8 cellular contexts compared by ENCODE assay signal in genomic region chr2:105454801-105455485, GRCh38. TPM values are rescaled to one million over a fixed set of nuclear protein-coding genes. Genes with fewer than 3 reads are reported as not detected.
DNase-seq lines count a peak whose midpoint lies in the region; ATAC-seq, FAIRE-seq and TF ChIP-seq lines count a peak whose summit lies in the region.

No MANE protein-coding gene starts in this region.

- H3K4me2 ChIP-seq in PC-3 (ENCODE audit: low read length), result peak overlapping the region; percentile 76

- CTCF ChIA-PET in PC-3 (lab: Charles Lee), result no interaction called here

- H3K9me2 ChIP-seq in PC-3 (replicated peaks; ENCODE audit: low read length), result no peaks in the 10 kb centered on the region

- no peak for TF ChIP-seq POLR2A in spleen (IDR thresholded peaks at IDR 0.05)

- peaks cover 8% of the 10 kb centered on the region for H3K27me3 Mint-ChIP-seq in activated T-cell treated with anti-CD3 and anti-CD28 coated beads, Interleukin-2, amount 50 U/mL, for 72 hours (ENCODE audit: low read depth)

- H3K9me3 Mint-ChIP-seq in activated T-cell treated with anti-CD3 and anti-CD28 coated beads, Interleukin-2, amount 50 U/mL, for 72 hours, result no peaks in the 10 kb centered on the region

- H2AFZ ChIP-seq in PC-3 (ENCODE audit: low read length), result 0 out of 2 replicates have a peak overlapping the region, but pooled peaks have one; percentile 15

- no peaks in the 10 kb centered on the region for H3F3A ChIP-seq in PC-3 (ENCODE audit: low read length, unreplicated experiment)

- H3K36me3 ChIP-seq in PC-3 (ENCODE audit: low read depth, low read length) (no peaks in the 10 kb centered on the region), esophagus (ENCODE audit: control insufficient read depth in 2 of 2, insufficient read depth in 2 of 2, low read length in 1 of 2) (no peaks in the 10 kb centered on the region), pancreas (no peaks in the 10 kb centered on the region), spleen (no peaks in the 10 kb centered on the region)

- 30 to 44% methylated on average over 6 of the region's 6 CpGs for WGBS in esophagus, 2 donors
- 48 to 59% methylated on average over 6 of the region's 6 CpGs for WGBS in pancreas, 2 donors
- 57 to 69% (median 65%) methylated on average over 6 of the region's 6 CpGs for WGBS in spleen, 5 donors

- no peaks in the 10 kb centered on the region for H3K9me3 ChIP-seq in PC-3 (ENCODE audit: low read length)
- H3K9me3 ChIP-seq in esophagus (ENCODE audit: control insufficient read depth in 2 of 2, insufficient read depth in 1 of 2, low read depth in 1 of 2, low read length in 1 of 2), result no peaks in the 10 kb centered on the region
- no peaks in the 10 kb centered on the region for H3K9me3 ChIP-seq in pancreas
- H3K9me3 ChIP-seq in spleen, result no peaks in the 10 kb centered on the region

- H3K27ac ChIP-seq in PC-3 (ENCODE audit: low read length) (peak overlapping the region; percentile 96), esophagus (ENCODE audit: low read depth in 2 of 2, low read length in 1 of 2) (peak overlapping the region; percentile 51 to 80), pancreas (peak overlapping the region in 1 of 4 donors; percentile 30), spleen (no peak overlapping the region)

- no peaks in the 10 kb centered on the region for H3K36me3 Mint-ChIP-seq in activated T-cell treated with anti-CD3 and anti-CD28 coated beads, Interleukin-2, amount 50 U/mL, for 72 hours (ENCODE audit: insufficient read depth in 2 of 2)

- H3K27ac Mint-ChIP-seq in activated T-cell treated with anti-CD3 and anti-CD28 coated beads, Interleukin-2, amount 50 U/mL, for 72 hours, result no peak overlapping the region

- H3K4me1 Mint-ChIP-seq in activated T-cell treated with anti-CD3 and anti-CD28 coated beads, Interleukin-2, amount 50 U/mL, for 72 hours (ENCODE audit: low read depth), result peaks cover 12% of the 10 kb centered on the region

- no peak overlapping the region for H3K4me3 Mint-ChIP-seq in activated T-cell treated with anti-CD3 and anti-CD28 coated beads, Interleukin-2, amount 50 U/mL, for 72 hours

- peak overlapping the region; percentile 76 for H3K9ac ChIP-seq in PC-3 (ENCODE audit: low read length)

- DNase-seq in activated T-cell treated with anti-CD3 and anti-CD28 coated beads, Interleukin-2, amount 50 U/mL, for 72 hours, result no peak
- DNase-seq in activated T-cell treated with anti-CD3 and anti-CD28 coated beads for 4 hours (no peak), PC-3 (peak; percentile 94), pancreas (no peak), NCI-H524 treated with DMSO at 0.1 percent for 48 hours (lab: John Stamatoyannopoulos, UW) (no peak), spleen (no peak), medulla oblongata (ENCODE audit: extremely low spot score) (no peak)

- BruUV-seq in PC-3 (replicated peaks; lab: Mats Ljungman, UMichigan), result TSS peak; percentile 93

- peak; percentile 64 to 82 for ATAC-seq in activated T-cell treated with anti-CD3 and anti-CD28 coated beads, Interleukin-2, amount 50 U/mL, for 72 hours (replicated peaks in 1 of 2)
- ATAC-seq in PC-3 (peak; percentile 70), pancreas (peak; percentile 61 to 86 (median 76))

- H4K20me1 ChIP-seq in PC-3 (ENCODE audit: low read length), result no peaks in the 10 kb centered on the region

- intact Hi-C loops in PC-3 (cut with micrococcal nuclease) (loop anchor here (1.0 to 2.0 kb wide), 5 partner anchors 38 to 66 kb away; no protein-coding TSS in a partner anchor), pancreas (cut with DNase I) (no loop called here), spleen (cut with DNase I; ENCODE audit: low total_unique reads) (no loop called here)

- no peak for FAIRE-seq in pancreas (lab: Jason Lieb, UNC)

- peak overlapping the region; percentile 28; the same call in 1 of the 2 replicates for H3K4me3 ChIP-seq in PC-3 (ENCODE audit: low read length)
- no peak overlapping the region for H3K4me3 ChIP-seq in esophagus (ENCODE audit: low read depth in 1 of 2, low read length in 2 of 2)
- H3K4me3 ChIP-seq in pancreas, result no peak overlapping the region
- no peak overlapping the region for H3K4me3 ChIP-seq in spleen

- H3K27me3 ChIP-seq in PC-3 (ENCODE audit: low read length) (no peaks in the 10 kb centered on the region), esophagus (ENCODE audit: control insufficient read depth in 1 of 2, insufficient read depth in 2 of 2, low read length in 2 of 2) (no peaks in the 10 kb centered on the region), pancreas (no peaks in the 10 kb centered on the region), spleen (replicated peaks in 1 of 7) (peaks cover 0 to 4% (median 0%) of the 10 kb centered on the region in 7 donors)

- no peaks in the 10 kb centered on the region for H3K79me2 ChIP-seq in PC-3 (ENCODE audit: low read length)

- TF ChIP-seq CTCF in PC-3 (conservative IDR thresholded peaks at IDR 0.05; ENCODE audit: low read depth, low read length) (peak; percentile 65), pancreas (IDR thresholded peaks at IDR 0.05) (no peak), spleen (IDR thresholded peaks at IDR 0.05 in 8 of 11, conservative IDR thresholded peaks at IDR 0.05 in 3 of 11) (peak in 1 of 11 experiments; percentile 20)

- H3K4me1 ChIP-seq in PC-3 (ENCODE audit: insufficient read depth, low read length) (peaks cover 28% of the 10 kb centered on the region), esophagus (ENCODE audit: control insufficient read depth in 2 of 2, insufficient read depth in 2 of 2, low read length in 1 of 2) (peaks cover 0 to 2% of the 10 kb centered on the region in 2 donors), pancreas (peaks cover 0 to 9% (median 0%) of the 10 kb centered on the region in 3 donors), spleen (no peaks in the 10 kb centered on the region)

- POLR2A ChIA-PET in PC-3 (lab: Charles Lee; ENCODE audit: unreplicated experiment), result interaction anchor here (0.8 kb wide), 1 partner anchor 63 kb away, joined by 3 read pairs; no protein-coding TSS in a partner anchor

RNA-seq across cellular contexts. Expression of gene FHL2, which starts 56.1 kb away (rescaled TPM):
- 1 to 10 TPM; 2.2 to 7.1 TPM for total RNA-seq in activated T-cell treated with anti-CD3 and anti-CD28 coated beads, Interleukin-2, amount 50 U/mL, for 72 hours
- total RNA-seq in PC-3 (2014; rRNA removed), result 118 and 125 TPM in 2 replicates
- polyA plus RNA-seq in esophagus, result 10 to 100 TPM; 17.6 to 55.5 TPM
- 1 to 10 TPM; 1.4 to 5.2 (median 3.1) TPM for total RNA-seq in pancreas
- 1 to 10 TPM; 5.0 to 9.1 TPM for polyA plus RNA-seq in pancreas
- total RNA-seq in spleen, result 10 to 100 TPM; 16.1 to 27.4 (median 21.4) TPM
- 10 to 100 TPM in 1 of 3 donors, 1 to 10 TPM in 2; 6.8 to 12.2 (median 8.8) TPM for polyA plus RNA-seq in spleen

Comparison
In these comparisons a context has a peak if more than half of its experiments do, and no peak if none do; other contexts are left out.
1. H3K27ac ChIP-seq: peak in PC-3 (single experiment) and esophagus (2 of 2); none in spleen (0 of 8).
2. Peak in every context shown above with its lines, with median percentiles within 50 percentile points of each other: ATAC-seq.